In the genomic region with DNA sequence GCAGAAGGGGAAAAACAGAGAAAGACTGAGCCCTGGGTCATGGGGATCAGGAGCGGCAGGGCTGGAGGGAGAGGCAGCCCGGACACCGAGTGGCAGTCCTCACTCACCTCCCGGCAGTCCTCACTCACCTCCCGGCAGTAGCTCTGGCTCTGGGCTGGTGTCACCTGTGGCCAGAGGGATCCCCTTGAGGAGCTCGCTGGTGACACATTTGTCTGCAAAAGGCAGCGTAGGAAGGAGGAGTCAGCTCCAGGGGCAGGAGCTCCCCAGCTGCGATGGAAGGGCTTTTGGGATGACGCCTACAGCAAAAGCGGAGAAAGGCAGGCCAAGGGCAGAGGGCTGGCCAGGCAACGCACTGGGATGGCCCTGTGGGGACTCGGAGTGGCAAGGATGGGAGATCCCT, we compare ENCODE assay signal across 8 cellular contexts. TPM values are rescaled to one million over a fixed set of nuclear protein-coding genes. Genes with fewer than 3 reads are reported as not detected.
A peak's percentile ranks its signal among the peaks of the same experiment; 100 is the strongest.
DNase-seq lines count a peak whose midpoint lies in the region; ATAC-seq and TF ChIP-seq lines count a peak whose summit lies in the region.

No MANE protein-coding gene starts in this region.

- TF ChIP-seq CTCF in kidney epithelial cell (IDR thresholded peaks at IDR 0.05; ENCODE audit: insufficient read depth, low read length, poor library complexity, severe bottlenecking), result no peak

- peak overlapping the region; percentile 86 for H3K27ac ChIP-seq in thymus (ENCODE audit: low read depth)

- CTCF ChIA-PET in activated naive CD4-positive, alpha-beta T cell treated with anti-CD3 and anti-CD28 coated beads, Interleukin-2, amount 10 ng/mL, durations not matched to agents 7 days and 5 days (lab: Charles Lee), result interaction anchor here (1.3 kb wide), 1 partner anchor 131 kb away, joined by 3 read pairs; no protein-coding TSS in a partner anchor

- H3K27me3 Mint-ChIP-seq in activated CD4-positive, alpha-beta T cell treated with anti-CD3 and anti-CD28 coated beads, Interleukin-2, amount 10 ng/mL, durations not matched to agents 24 days and 14 days, result no peaks in the 10 kb centered on the region
- no peaks in the 10 kb centered on the region for H3K27me3 Mint-ChIP-seq in activated naive CD4-positive, alpha-beta T cell treated with anti-CD3 and anti-CD28 coated beads, Interleukin-2, amount 10 ng/mL, durations not matched to agents 7 days and 5 days

- peaks cover 15% of the 10 kb centered on the region for H3K4me1 Mint-ChIP-seq in activated CD4-positive, alpha-beta T cell treated with anti-CD3 and anti-CD28 coated beads, Interleukin-2, amount 10 ng/mL, durations not matched to agents 24 days and 14 days
- peaks cover 24% of the 10 kb centered on the region for H3K4me1 Mint-ChIP-seq in activated naive CD4-positive, alpha-beta T cell treated with anti-CD3 and anti-CD28 coated beads, Interleukin-2, amount 10 ng/mL, durations not matched to agents 7 days and 5 days

- H3K36me3 ChIP-seq in kidney epithelial cell (ENCODE audit: control insufficient read depth, insufficient read depth, low read length) (peaks cover 5% of the 10 kb centered on the region), thymus (ENCODE audit: control insufficient read depth, insufficient read depth) (peaks cover 45% of the 10 kb centered on the region)

- H3K4me3 ChIP-seq in kidney epithelial cell (ENCODE audit: low read depth, low read length) (peak overlapping the region; percentile 99), thymus (ENCODE audit: low read length) (peak overlapping the region; percentile 65)

- H3K4me3 Mint-ChIP-seq in activated CD4-positive, alpha-beta T cell treated with anti-CD3 and anti-CD28 coated beads, Interleukin-2, amount 10 ng/mL, durations not matched to agents 24 days and 14 days, result peak overlapping the region; percentile 98
- peak overlapping the region; percentile 94 for H3K4me3 Mint-ChIP-seq in activated naive CD4-positive, alpha-beta T cell treated with anti-CD3 and anti-CD28 coated beads, Interleukin-2, amount 10 ng/mL, durations not matched to agents 7 days and 5 days

- 63% methylated on average over 12 of the region's 12 CpGs for WGBS in thymus

- H3K9me3 Mint-ChIP-seq in activated CD4-positive, alpha-beta T cell treated with anti-CD3 and anti-CD28 coated beads, Interleukin-2, amount 10 ng/mL, durations not matched to agents 24 days and 14 days, result no peaks in the 10 kb centered on the region
- H3K9me3 Mint-ChIP-seq in activated naive CD4-positive, alpha-beta T cell treated with anti-CD3 and anti-CD28 coated beads, Interleukin-2, amount 10 ng/mL, durations not matched to agents 7 days and 5 days, result no peaks in the 10 kb centered on the region

- peaks cover 8% of the 10 kb centered on the region for H3K4me1 ChIP-seq in thymus (ENCODE audit: control insufficient read depth, insufficient read depth, low read length)

- intact Hi-C loops in activated CD4-positive, alpha-beta T cell treated with anti-CD3 and anti-CD28 coated beads, Interleukin-2, amount 10 ng/mL, durations not matched to agents 24 days and 14 days (cut with micrococcal nuclease), result loop anchor here (10.0 kb wide), 1 partner anchor 184 kb away; the partner anchor contains the start of gene OLFM2

- peaks cover 38% of the 10 kb centered on the region for H3K36me3 Mint-ChIP-seq in activated CD4-positive, alpha-beta T cell treated with anti-CD3 and anti-CD28 coated beads, Interleukin-2, amount 10 ng/mL, durations not matched to agents 24 days and 14 days (ENCODE audit: low read depth)
- peaks cover 30% of the 10 kb centered on the region for H3K36me3 Mint-ChIP-seq in activated naive CD4-positive, alpha-beta T cell treated with anti-CD3 and anti-CD28 coated beads, Interleukin-2, amount 10 ng/mL, durations not matched to agents 7 days and 5 days

- DNase-seq in activated CD4-positive, alpha-beta T cell treated with anti-CD3 and anti-CD28 coated beads, Interleukin-2, amount 10 ng/mL, durations not matched to agents 24 days and 14 days, result peak; percentile 66
- no peak for DNase-seq in activated CD4-positive, alpha-beta T cell treated with anti-CD3 and anti-CD28 coated beads, Interleukin-2, amount 50 U/mL, for 4 hours
- DNase-seq in activated naive CD4-positive, alpha-beta T cell treated with anti-CD3 and anti-CD28 coated beads, Interleukin-2, amount 10 ng/mL, durations not matched to agents 7 days and 5 days, result no peak
- DNase-seq in kidney epithelial cell (ENCODE audit: low read depth) (no peak), COLO829 (ENCODE audit: low spot score) (no peak), H4 (ENCODE audit: low spot score) (no peak)

- H3K27me3 ChIP-seq in kidney epithelial cell (ENCODE audit: control insufficient read depth, insufficient read depth, low read length), result no peaks in the 10 kb centered on the region
- H3K27me3 ChIP-seq in thymus (ENCODE audit: control insufficient read depth, insufficient read depth), result no peaks in the 10 kb centered on the region

- H3K27ac Mint-ChIP-seq in activated CD4-positive, alpha-beta T cell treated with anti-CD3 and anti-CD28 coated beads, Interleukin-2, amount 10 ng/mL, durations not matched to agents 24 days and 14 days, result peak overlapping the region; percentile 78
- peak overlapping the region; percentile 89 for H3K27ac Mint-ChIP-seq in activated naive CD4-positive, alpha-beta T cell treated with anti-CD3 and anti-CD28 coated beads, Interleukin-2, amount 10 ng/mL, durations not matched to agents 7 days and 5 days

- ATAC-seq in GM21717 (IDR thresholded peaks at IDR 0.05; ENCODE audit: unreplicated experiment), result no peak

- H3K9me3 ChIP-seq in thymus (ENCODE audit: control insufficient read depth), result no peaks in the 10 kb centered on the region

RNA-seq across cellular contexts. Expression of gene EIF3G, which starts 0.7 kb away (rescaled TPM):
- total RNA-seq in activated CD4-positive, alpha-beta T cell treated with anti-CD3 and anti-CD28 coated beads, Interleukin-2, amount 10 ng/mL, durations not matched to agents 24 days and 14 days, result 335 and 341 TPM in 2 replicates
- total RNA-seq in kidney epithelial cell, result 321 and 329 TPM in 2 replicates
- 188 TPM for polyA plus RNA-seq in thymus
- total RNA-seq in H4 (2014; rRNA removed; shearing (Covaris generic)), result 299 and 319 TPM in 2 replicates

RNA-seq across cellular contexts. Expression of gene P2RY11, which starts 7.5 kb away (rescaled TPM):
- 61.1 and 62.5 TPM in 2 replicates for total RNA-seq in activated CD4-positive, alpha-beta T cell treated with anti-CD3 and anti-CD28 coated beads, Interleukin-2, amount 10 ng/mL, durations not matched to agents 24 days and 14 days
- total RNA-seq in kidney epithelial cell, result 6.3 and 9.4 TPM in 2 replicates
- 14.5 TPM for polyA plus RNA-seq in thymus
- total RNA-seq in H4 (2014; rRNA removed; shearing (Covaris generic)), result 0.79 and 0.92 TPM in 2 replicates

RNA-seq across cellular contexts. Expression of gene PPAN, which starts 12.8 kb away (rescaled TPM):
- total RNA-seq in activated CD4-positive, alpha-beta T cell treated with anti-CD3 and anti-CD28 coated beads, Interleukin-2, amount 10 ng/mL, durations not matched to agents 24 days and 14 days, result 222 and 232 TPM in 2 replicates
- 50.0 and 63.4 TPM in 2 replicates for total RNA-seq in kidney epithelial cell
- polyA plus RNA-seq in thymus, result 54.9 TPM
- total RNA-seq in H4 (2014; rRNA removed; shearing (Covaris generic)), result 20.1 and 26.1 TPM in 2 replicates

RNA-seq across cellular contexts. Expression of gene ANGPTL6, which starts 16.5 kb away (rescaled TPM):
- total RNA-seq in activated CD4-positive, alpha-beta T cell treated with anti-CD3 and anti-CD28 coated beads, Interleukin-2, amount 10 ng/mL, durations not matched to agents 24 days and 14 days, result 9.9 and 11.4 TPM in 2 replicates
- 0.96 TPM in 1 of 2 replicates, not detected in the other for total RNA-seq in kidney epithelial cell
- polyA plus RNA-seq in thymus, result 4.7 TPM
- 0.27 TPM in 1 of 2 replicates, not detected in the other for total RNA-seq in H4 (2014; rRNA removed; shearing (Covaris generic))

RNA-seq across cellular contexts. Expression of gene SHFL, which starts 32.8 kb away (rescaled TPM):
- 56.0 and 60.5 TPM in 2 replicates for total RNA-seq in activated CD4-positive, alpha-beta T cell treated with anti-CD3 and anti-CD28 coated beads, Interleukin-2, amount 10 ng/mL, durations not matched to agents 24 days and 14 days
- 32.1 and 35.3 TPM in 2 replicates for total RNA-seq in kidney epithelial cell
- 55.6 TPM for polyA plus RNA-seq in thymus
- total RNA-seq in H4 (2014; rRNA removed; shearing (Covaris generic)), result 20.7 and 25.6 TPM in 2 replicates
